ENCODE assay signal across 10 cellular contexts in genomic region chr5:148011407-148012124, GRCh38. TPM values are rescaled to one million over a fixed set of nuclear protein-coding genes. Genes with fewer than 3 reads are reported as not detected.
A peak's percentile ranks its signal among the peaks of the same experiment; 100 is the strongest.
DNase-seq lines count a peak whose midpoint lies in the region; ATAC-seq and TF ChIP-seq lines count a peak whose summit lies in the region.
"Had no signal": no experiment of that assay in that cellular context is flagged by ENCODE, and none has a peak within 500 bp of the region (broad histone marks: within the 10 kb centered on the region; RNA-seq: fewer than 3 reads in every experiment).

No MANE protein-coding gene starts in this region.

- H3K4me3 ChIP-seq in brain microvascular endothelial cell (ENCODE audit: low read depth, low read length) (no peak overlapping the region), mesenchymal stem cell (ENCODE audit: insufficient read depth in 1 of 2, low read depth in 1 of 2, low read length in 2 of 2) (no peak overlapping the region)

- DNase-seq in EL (peak; percentile 64), NOMO-1 (lab: John Stamatoyannopoulos, UW; ENCODE audit: unreplicated experiment in 2 of 2) (peak; percentile 10 to 79), brain microvascular endothelial cell (peak; percentile 14), mesenchymal stem cell (peak; percentile 88)
- DNase-seq in activated CD4-positive, alpha-beta T cell treated with anti-CD3 and anti-CD28 coated beads for 4 hours: no peak
- no peak for DNase-seq in activated naive CD4-positive, alpha-beta T cell treated with Interleukin-2 at 50 U/mL for 16 hours
- DNase-seq: DMS 273 treated with DMSO at 0.1 percent for 48 hours, NCI-H1694 had no signal

- no peak overlapping the region for H3K4me2 ChIP-seq in mesenchymal stem cell (ENCODE audit: low read length, poor library complexity, severe bottlenecking)

- no peak overlapping the region for H3K23ac ChIP-seq in mesenchymal stem cell (ENCODE audit: low read length in 2 of 2)

- no peak overlapping the region for H2BK5ac ChIP-seq in mesenchymal stem cell (ENCODE audit: low read depth, low read length, poor library complexity, severe bottlenecking)

- H2BK15ac ChIP-seq in mesenchymal stem cell (ENCODE audit: low read depth, poor library complexity, severe bottlenecking): no peak overlapping the region

- H2BK120ac ChIP-seq in mesenchymal stem cell (ENCODE audit: low read depth, low read length): no peak overlapping the region

- H3K27me3 ChIP-seq in brain microvascular endothelial cell (replicated peaks) (no peaks in the 10 kb centered on the region), mesenchymal stem cell (ENCODE audit: control insufficient read depth in 1 of 2, insufficient read depth in 1 of 2, low read length in 2 of 2) (no peaks in the 10 kb centered on the region)

- no peak for TF ChIP-seq CTCF in brain microvascular endothelial cell (IDR thresholded peaks at IDR 0.05; ENCODE audit: low read depth, low read length, missing control alignments)

- no peaks in the 10 kb centered on the region for H3K9me3 ChIP-seq in mesenchymal stem cell (ENCODE audit: control insufficient read depth, low read length)

- in situ Hi-C loops in brain microvascular endothelial cell (cut with HindIII; ENCODE audit: low pct_ligation_motif_present, low sequenced_read_pairs): no loop called here

- ATAC-seq in GM21360 (IDR thresholded peaks at IDR 0.05; ENCODE audit: unreplicated experiment): no peak
- ATAC-seq in GM18907 (IDR thresholded peaks at IDR 0.05; ENCODE audit: unreplicated experiment): no peak

- 87% methylated on average over 3 of the region's 3 CpGs for WGBS in mesenchymal stem cell

- H3K27ac ChIP-seq in brain microvascular endothelial cell (no peak overlapping the region), mesenchymal stem cell (ENCODE audit: low read length, poor library complexity, severe bottlenecking) (no peak overlapping the region)

- peak overlapping the region in 1 of 2 experiments; percentile 11 for H2BK12ac ChIP-seq in mesenchymal stem cell (ENCODE audit: low read length in 2 of 2)

- no peak overlapping the region for H4K8ac ChIP-seq in mesenchymal stem cell (ENCODE audit: low read length)

- no peaks in the 10 kb centered on the region for H3K79me1 ChIP-seq in mesenchymal stem cell (replicated peaks; ENCODE audit: low read length, poor library complexity, severe bottlenecking)

- H3K18ac ChIP-seq in mesenchymal stem cell (ENCODE audit: low read depth in 1 of 2, low read length in 2 of 2): peak overlapping the region in 1 of 2 experiments; percentile 3

- H3K36me3 ChIP-seq in brain microvascular endothelial cell (replicated peaks): no peaks in the 10 kb centered on the region
- H3K36me3 ChIP-seq in mesenchymal stem cell (ENCODE audit: control insufficient read depth in 1 of 2, insufficient read depth in 2 of 2, low read depth in 1 of 2, low read length in 2 of 2): no peaks in the 10 kb centered on the region

- no peak overlapping the region for H3K9ac ChIP-seq in mesenchymal stem cell (ENCODE audit: low read length)

- no peak overlapping the region for H4K91ac ChIP-seq in mesenchymal stem cell (ENCODE audit: low read length)

- no peak overlapping the region for H3K14ac ChIP-seq in mesenchymal stem cell (ENCODE audit: low read length in 2 of 2)

- H3K4me1 ChIP-seq in mesenchymal stem cell (ENCODE audit: control insufficient read depth, insufficient read depth, low read depth, low read length): no peaks in the 10 kb centered on the region

- H2AK5ac ChIP-seq in mesenchymal stem cell (ENCODE audit: low read length, severe bottlenecking): no peak overlapping the region

- H3K4ac ChIP-seq in mesenchymal stem cell (ENCODE audit: low read depth in 1 of 2, low read length in 2 of 2): peak overlapping the region in 1 of 2 experiments; percentile 35

- H2AFZ ChIP-seq in mesenchymal stem cell (ENCODE audit: low read depth, low read length): no peak overlapping the region

RNA-seq across cellular contexts. Expression of gene SPINK5, which starts 52.2 kb away (rescaled TPM):
- 0.84 TPM for polyA plus RNA-seq in mesenchymal stem cell (2013, experiment 1 of 2)
- polyA plus RNA-seq in mesenchymal stem cell (2013, experiment 2 of 2): 0.93 TPM

Comparison
In these comparisons a context has a peak if more than half of its experiments do, and no peak if none do; other contexts are left out.
1. DNase-seq: peak in EL (single experiment), NOMO-1 (2 of 2), brain microvascular endothelial cell (single experiment) and mesenchymal stem cell (single experiment); none in activated CD4-positive, alpha-beta T cell treated with anti-CD3 and anti-CD28 coated beads for 4 hours (0 of 2) and activated naive CD4-positive, alpha-beta T cell treated with Interleukin-2 at 50 U/mL for 16 hours (single experiment).